ENCODE assay signal across 30 cellular contexts in the genomic region with DNA sequence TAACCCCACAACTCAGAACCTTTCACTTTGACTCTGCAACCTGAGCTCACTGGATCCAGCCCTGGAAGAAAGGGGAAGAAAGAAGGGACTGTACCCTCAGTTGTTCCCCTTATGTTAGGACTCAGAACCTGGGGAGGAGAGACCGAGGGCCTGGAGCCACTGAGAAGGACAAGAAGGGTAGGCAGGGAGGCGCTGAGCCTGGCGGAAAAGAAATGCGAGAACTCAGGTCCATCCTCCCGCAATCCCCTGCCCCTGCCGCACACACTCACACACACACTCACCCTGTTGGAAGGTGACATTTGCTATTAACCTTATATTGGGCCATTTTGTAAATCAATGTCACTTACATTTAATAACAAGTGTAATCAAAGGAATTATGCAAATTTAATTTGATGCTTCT.
"Had no signal": no experiment of that assay in that cellular context is flagged by ENCODE, and none has a peak within 500 bp of the region (broad histone marks: within the 10 kb centered on the region; RNA-seq: fewer than 3 reads in every experiment).

No MANE protein-coding gene starts in this region.

- H3K4me3 Mint-ChIP-seq: naive thymus-derived CD8-positive, alpha-beta T cell; nephron; neural progenitor cell; stimulated activated memory B cell treated with anti-CD40 and anti-IgM and Interleukin-4, amounts not matched to agents 10 μg/mL and 1 μg/mL and 100 μg/mL, for 72 hours; stimulated activated naive CD8-positive, alpha-beta T cell treated with anti-CD3 and anti-CD28 coated beads, Interleukin-15, amount 100 ng/mL, for 72 hours had no signal

- H3K36me3 ChIP-seq: left lung, lower lobe of right lung, neural progenitor cell, neutrophil, ovary, right atrium auricular region, right lobe of liver, thyroid gland, transverse colon, upper lobe of left lung, vagina had no signal

- H3K36me3 Mint-ChIP-seq: neural progenitor cell; stimulated activated memory B cell treated with anti-CD40 and anti-IgM and Interleukin-4, amounts not matched to agents 10 μg/mL and 1 μg/mL and 100 μg/mL, for 72 hours had no signal

- ATAC-seq: left cardiac atrium; left lung; lower lobe of right lung; naive thymus-derived CD8-positive, alpha-beta T cell; stimulated activated memory B cell treated with anti-CD40 and anti-IgM and Interleukin-4, amounts not matched to agents 10 μg/mL and 1 μg/mL and 100 μg/mL, for 72 hours; stimulated activated naive CD8-positive, alpha-beta T cell treated with anti-CD3 and anti-CD28 coated beads, Interleukin-15, amount 100 ng/mL, for 72 hours had no signal

- H2AFZ ChIP-seq: hepatocyte, neural progenitor cell had no signal

- H3K9me3 Mint-ChIP-seq: nephron, neural progenitor cell had no signal

- H3K79me2 ChIP-seq: hepatocyte had no signal

- H3K4me1 ChIP-seq: left lung, lower lobe of right lung, right atrium auricular region, right lobe of liver, thyroid gland, transverse colon, upper lobe of left lung, vagina had no signal

- H3K9me3 ChIP-seq: left lung, lower lobe of right lung, neutrophil, ovary, right atrium auricular region, right lobe of liver, thyroid gland, transverse colon, upper lobe of left lung, vagina had no signal

- H3K27ac Mint-ChIP-seq: progenitor cell of endocrine pancreas; stimulated activated memory B cell treated with anti-CD40 and anti-IgM and Interleukin-4, amounts not matched to agents 10 μg/mL and 1 μg/mL and 100 μg/mL, for 72 hours; stimulated activated naive CD8-positive, alpha-beta T cell treated with anti-CD3 and anti-CD28 coated beads, Interleukin-15, amount 100 ng/mL, for 72 hours had no signal

- H3K4me3 ChIP-seq: hepatocyte, left lung, lower lobe of right lung, neural progenitor cell, ovary, right atrium auricular region, right lobe of liver, smooth muscle cell, thyroid gland, transverse colon, upper lobe of left lung, vagina had no signal

- H3K4me2 ChIP-seq: hepatocyte, neural progenitor cell, smooth muscle cell had no signal

- H3K27ac ChIP-seq: hepatocyte, left lung, lower lobe of right lung, neural progenitor cell, neutrophil, ovary, right atrium auricular region, right lobe of liver, thyroid gland, transverse colon, upper lobe of left lung, vagina had no signal

- DNase-seq: islet precursor cell; kidney glomerular epithelial cell; left cardiac atrium; left lung; lower lobe of right lung; mammary epithelial cell; mesenchymal stem cell; naive thymus-derived CD8-positive, alpha-beta T cell; occipital lobe; ovary; right lobe of liver; stimulated activated CD4-positive, alpha-beta T cell treated with anti-CD3 and anti-CD28 coated beads, Interleukin-1b, Interleukin-23, amount 100 ng/mL, for 48 hours; stimulated activated CD4-positive, alpha-beta T cell treated with anti-CD3 and anti-CD28 coated beads, Interleukin-2, amount 100 ng/mL, for 48 hours; stimulated activated CD4-positive, alpha-beta T cell treated with anti-CD3 and anti-CD28 coated beads, Interleukin-4, amount 100 ng/mL, for 4 hours; stimulated activated CD8-positive, alpha-beta memory T cell treated with anti-CD3 and anti-CD28 coated beads, Interleukin-4, amount 100 ng/mL, for 48 hours; stimulated activated naive CD4-positive, alpha-beta T cell treated with Interleukin-2 at 50 U/mL for 16 hours; stimulated activated naive CD8-positive, alpha-beta T cell treated with anti-CD3 and anti-CD28 coated beads, Interleukin-15, amount 100 ng/mL, for 72 hours; substantia nigra; thyroid gland; transverse colon; upper lobe of left lung had no signal

- H3K27me3 ChIP-seq: ovary, right lobe of liver, thyroid gland had no signal
